ENCODE assay signal across 10 cellular contexts in the genomic region with DNA sequence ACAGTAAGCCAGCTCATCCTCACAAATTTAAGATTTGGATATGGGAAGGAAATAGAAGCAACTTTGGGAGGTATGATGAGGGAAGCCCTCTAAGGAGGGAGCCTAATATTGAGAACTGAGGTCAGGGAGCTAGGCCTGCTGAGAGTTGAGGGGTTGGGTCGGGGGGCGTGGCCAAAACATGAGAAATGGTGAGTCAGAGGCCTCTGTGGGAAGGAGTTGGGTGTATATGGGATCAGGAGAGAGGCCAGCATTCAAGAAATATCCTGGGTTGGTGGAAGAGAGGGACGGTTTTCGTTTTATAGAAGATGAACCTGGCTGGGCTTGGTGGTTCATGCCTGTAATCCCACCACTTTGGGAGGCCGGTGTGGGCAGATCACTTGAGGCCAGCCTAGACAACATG. TPM values are rescaled to one million over a fixed set of nuclear protein-coding genes. Genes with fewer than 3 reads are reported as not detected.
DNase-seq lines count a peak whose midpoint lies in the region; TF ChIP-seq lines count a peak whose summit lies in the region.
"Had no signal": no experiment of that assay in that cellular context is flagged by ENCODE, and none has a peak within 500 bp of the region (broad histone marks: within the 10 kb centered on the region; RNA-seq: fewer than 3 reads in every experiment).

No MANE protein-coding gene starts in this region.

- H3K79me2 ChIP-seq in mammary epithelial cell (ENCODE audit: insufficient read depth, low read length) (peaks cover 3% of the 10 kb centered on the region), osteoblast (ENCODE audit: insufficient read depth, low read length) (no peaks in the 10 kb centered on the region)

- BruUV-seq in mammary epithelial cell (replicated peaks; lab: Mats Ljungman, UMichigan), result no TSS peak

- peaks cover 0 to 1% (median 0%) of the 10 kb centered on the region in 3 donors for H3K27me3 Mint-ChIP-seq in immature natural killer cell (ENCODE audit: low read depth in 3 of 3)

- H3K4me3 ChIP-seq in MG63 (no peak overlapping the region), mammary epithelial cell (replicated peaks in 1 of 3; ENCODE audit: insufficient read depth in 1 of 3, low read depth in 2 of 3, low read length in 3 of 3) (no peak overlapping the region), osteoblast (ENCODE audit: insufficient read depth, low read length) (peak overlapping the region; percentile 21), WERI-Rb-1 (ENCODE audit: low read depth, low read length) (no peak overlapping the region)
- H3K4me3 ChIP-seq: prostate gland had no signal

- H3K4me3 Mint-ChIP-seq in immature natural killer cell, result no peak overlapping the region

- peaks cover 21 to 43% (median 32%) of the 10 kb centered on the region in 3 donors for H3K36me3 Mint-ChIP-seq in immature natural killer cell

- CTCF ChIA-PET in mammary epithelial cell (lab: Charles Lee; ENCODE audit: low non-redundant PET), result no interaction called here

- 21% methylated on average over 5 of the region's 5 CpGs for WGBS in mammary epithelial cell (ENCODE audit: low coverage, missing lambda C conversion rate)

- H2AFZ ChIP-seq in mammary epithelial cell (ENCODE audit: low read depth, low read length) (peak overlapping the region; percentile 16), osteoblast (ENCODE audit: low read length) (no peak overlapping the region)

- peaks cover 10 to 11% of the 10 kb centered on the region in 2 donors for H3K4me1 Mint-ChIP-seq in immature natural killer cell

- H3K27ac Mint-ChIP-seq in immature natural killer cell, result no peak overlapping the region

- TF ChIP-seq CTCF in mammary epithelial cell (conservative IDR thresholded peaks at IDR 0.05 in 1 of 2, IDR thresholded peaks at IDR 0.05 in 1 of 2; ENCODE audit: extremely low read depth in 1 of 2, insufficient read depth in 1 of 2, low read depth in 1 of 2, low read length in 2 of 2), result no peak
- no peak for TF ChIP-seq CTCF in osteoblast (IDR thresholded peaks at IDR 0.05; ENCODE audit: extremely low read depth, low read depth, low read length)
- no peak for TF ChIP-seq CTCF in WERI-Rb-1 (IDR thresholded peaks at IDR 0.05; ENCODE audit: low read depth, low read length)
- TF ChIP-seq CTCF in GM20000 (IDR thresholded peaks at IDR 0.05; ENCODE audit: extremely low read depth, missing control alignments), result no peak

- H3K9ac ChIP-seq in mammary epithelial cell (ENCODE audit: insufficient read depth, low read length), result peak overlapping the region; percentile 7

- H3K9me3 Mint-ChIP-seq in immature natural killer cell, result no peaks in the 10 kb centered on the region

- H3K4me1 ChIP-seq in mammary epithelial cell (ENCODE audit: insufficient read depth, low read length), result peaks cover 49% of the 10 kb centered on the region
- H3K4me1 ChIP-seq in osteoblast (ENCODE audit: insufficient read depth, low read length), result peaks cover 31% of the 10 kb centered on the region
- H3K4me1 ChIP-seq: prostate gland had no signal

- peak; percentile 87 for DNase-seq in Daoy (ENCODE audit: low read depth)
- DNase-seq in MG63, result peak; percentile 91
- peak; percentile 87 for DNase-seq in mammary epithelial cell
- DNase-seq in osteoblast (ENCODE audit: insufficient read length, low spot score, missing footprints), result peak; percentile 89
- DNase-seq in WERI-Rb-1, result no peak
- no peak for DNase-seq in immature natural killer cell
- DNase-seq in DMS153 treated with DMSO at 0.1 percent for 48 hours (lab: John Stamatoyannopoulos, UW; ENCODE audit: unreplicated experiment), result no peak
- no peak for DNase-seq in GM20000 (ENCODE audit: low spot score)

- in situ Hi-C loops in mammary epithelial cell (cut with MboI; ENCODE audit: low sequenced_read_pairs in 2 of 2), result no loop called here

- peaks cover 15% of the 10 kb centered on the region for H3K36me3 ChIP-seq in MG63
- H3K36me3 ChIP-seq in mammary epithelial cell (ENCODE audit: insufficient read depth, low read length), result peaks cover 3% of the 10 kb centered on the region
- H3K36me3 ChIP-seq in osteoblast (ENCODE audit: insufficient read depth, low read length), result peaks cover 29% of the 10 kb centered on the region
- H3K36me3 ChIP-seq in WERI-Rb-1, result peaks cover 4% of the 10 kb centered on the region
- H3K36me3 ChIP-seq: prostate gland had no signal

- peak overlapping the region; percentile 57 for H3K4me2 ChIP-seq in mammary epithelial cell (ENCODE audit: insufficient read depth, low read depth, low read length)
- peak overlapping the region; percentile 72 for H3K4me2 ChIP-seq in osteoblast (ENCODE audit: insufficient read depth, low read length)

- intact Hi-C loops in mammary epithelial cell (cut with micrococcal nuclease), result no loop called here

- H3K27me3 ChIP-seq in MG63, result no peaks in the 10 kb centered on the region
- no peaks in the 10 kb centered on the region for H3K27me3 ChIP-seq in mammary epithelial cell (ENCODE audit: insufficient read depth, low read length)
- no peaks in the 10 kb centered on the region for H3K27me3 ChIP-seq in osteoblast (ENCODE audit: insufficient read depth, low read length)
- H3K27me3 ChIP-seq in WERI-Rb-1 (ENCODE audit: insufficient read depth, low read depth, severe bottlenecking), result no peaks in the 10 kb centered on the region

- dilution Hi-C loops in mammary epithelial cell (cut with HindIII; ENCODE audit: low sequenced_read_pairs), result no loop called here

- H3K27ac ChIP-seq in mammary epithelial cell (ENCODE audit: insufficient read depth, low read depth, low read length) (peak overlapping the region; percentile 68), osteoblast (ENCODE audit: low read depth, low read length) (peak overlapping the region; percentile 97), WERI-Rb-1 (no peak overlapping the region)
- H3K27ac ChIP-seq: HL-60, prostate gland had no signal

- no peaks in the 10 kb centered on the region for H3K9me3 ChIP-seq in MG63
- no peaks in the 10 kb centered on the region for H3K9me3 ChIP-seq in mammary epithelial cell (replicated peaks; ENCODE audit: insufficient read depth, low read length)
- no peaks in the 10 kb centered on the region for H3K9me3 ChIP-seq in osteoblast (ENCODE audit: low read depth, low read length)
- H3K9me3 ChIP-seq in WERI-Rb-1 (ENCODE audit: severe bottlenecking), result no peaks in the 10 kb centered on the region
- H3K9me3 ChIP-seq: prostate gland had no signal

- H4K20me1 ChIP-seq in mammary epithelial cell (ENCODE audit: insufficient read depth, low read length) (no peaks in the 10 kb centered on the region), osteoblast (ENCODE audit: insufficient read depth, low read length) (no peaks in the 10 kb centered on the region)

RNA-seq across cellular contexts. Expression of gene CLEC16A, which starts 48.4 kb away (rescaled TPM):
- 7.2 TPM in 2 replicates for total RNA-seq in Daoy (2014; rRNA removed; shearing (Covaris generic))
- total RNA-seq in MG63 (2014; rRNA removed; shearing (Covaris generic); ENCODE audit: low replicate concordance), result 6.2 and 11.5 TPM in 2 replicates
- total RNA-seq in mammary epithelial cell (10 to 100 TPM; 36.4 to 46.3 TPM), osteoblast (18.9 and 25.7 TPM in 2 replicates)
- polyA plus RNA-seq in mammary epithelial cell (15.8 TPM), immature natural killer cell (10 to 100 TPM in 1 of 3 donors, 1 to 10 TPM in 2; 5.6 to 19.9 (median 5.6) TPM)
- polyA minus RNA-seq in mammary epithelial cell, result 67.8 TPM

RNA-seq across cellular contexts. Expression of gene DEXI, which starts 50.5 kb away (rescaled TPM):
- total RNA-seq in Daoy (2014; rRNA removed; shearing (Covaris generic)), result 38.4 and 45.4 TPM in 2 replicates
- total RNA-seq in MG63 (2014; rRNA removed; shearing (Covaris generic); ENCODE audit: low replicate concordance), result 64.1 and 87.2 TPM in 2 replicates
- total RNA-seq in mammary epithelial cell (10 to 100 TPM; 34.4 to 42.5 TPM), osteoblast (32.7 and 34.0 TPM in 2 replicates)
- polyA plus RNA-seq in mammary epithelial cell (49.3 TPM), immature natural killer cell (10 to 100 TPM; 35.2 to 49.8 (median 45.9) TPM)
- polyA minus RNA-seq in mammary epithelial cell, result 21.1 TPM

Comparison
In these comparisons a context has a peak if more than half of its experiments do, and no peak if none do; other contexts are left out.
1. DNase-seq: peak in Daoy (single experiment), MG63 (single experiment), mammary epithelial cell (single experiment) and osteoblast (single experiment); none in WERI-Rb-1 (single experiment), immature natural killer cell (0 of 3), DMS153 treated with DMSO at 0.1 percent for 48 hours (single experiment) and GM20000 (single experiment).